ENCODE assay signal across 8 cellular contexts in the genomic region with DNA sequence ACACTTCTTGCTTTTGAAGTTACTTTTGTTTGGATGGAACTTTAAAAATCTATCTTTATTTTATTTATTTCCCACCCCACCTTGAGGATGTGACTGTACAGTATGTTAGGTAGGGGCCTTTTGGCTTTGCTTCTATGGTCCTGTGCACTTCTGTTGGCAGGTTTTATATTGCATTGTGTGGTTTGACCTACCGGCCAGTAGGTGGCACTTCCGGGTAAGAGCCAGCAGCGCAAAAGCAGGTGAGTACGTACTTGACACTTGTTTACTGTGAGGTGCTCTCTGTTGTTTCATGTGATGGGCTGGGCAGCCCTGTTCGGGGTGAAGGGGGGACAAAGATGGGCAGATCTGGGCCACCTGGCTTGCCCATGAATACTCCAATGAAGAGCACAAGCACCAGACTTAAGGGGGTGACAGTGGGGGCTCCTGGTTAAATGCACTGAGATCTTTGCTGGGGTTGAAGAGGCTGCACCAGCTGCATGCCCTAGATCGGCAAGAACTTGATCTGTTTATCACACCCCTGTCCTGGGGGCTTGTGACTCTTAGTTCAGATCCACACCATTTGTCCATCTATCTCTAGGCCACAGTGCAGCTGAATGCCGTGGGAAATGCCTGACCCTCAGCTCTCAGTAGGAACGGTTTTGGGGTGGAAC.
A peak's percentile ranks its signal among the peaks of the same experiment; 100 is the strongest.
DNase-seq lines count a peak whose midpoint lies in the region; ATAC-seq and TF ChIP-seq lines count a peak whose summit lies in the region.

No MANE protein-coding gene starts in this region.

- no peaks in the 10 kb centered on the region for H3F3A ChIP-seq in PC-3 (ENCODE audit: low read length, unreplicated experiment)

- H3K27ac ChIP-seq in PC-3 (ENCODE audit: low read length) (no peak overlapping the region), sigmoid colon (no peak overlapping the region), gastrocnemius medialis (no peak overlapping the region)

- H3K9me3 Mint-ChIP-seq in activated T-helper 17 cell treated with anti-CD3 and anti-CD28 coated beads, Interleukin-2, amount 50 U/mL, for 72 hours = peaks cover 25% of the 10 kb centered on the region

- no peak overlapping the region for H3K4me3 Mint-ChIP-seq in activated T-helper 17 cell treated with anti-CD3 and anti-CD28 coated beads, Interleukin-2, amount 50 U/mL, for 72 hours

- no peaks in the 10 kb centered on the region for H3K9me2 ChIP-seq in PC-3 (replicated peaks; ENCODE audit: low read length)

- H3K36me3 ChIP-seq in PC-3 (ENCODE audit: low read depth, low read length) (no peaks in the 10 kb centered on the region), sigmoid colon (no peaks in the 10 kb centered on the region), gastrocnemius medialis (no peaks in the 10 kb centered on the region)

- H3K9me3 ChIP-seq in PC-3 (ENCODE audit: low read length) (0 out of 2 replicates have a peak, but pooled peaks cover 6% of the 10 kb centered on the region), sigmoid colon (peaks cover 0 to 5% (median 2%) of the 10 kb centered on the region in 4 donors), gastrocnemius medialis (no peaks in the 10 kb centered on the region)

- WGBS in sigmoid colon, 2 donors = 39 to 52% methylated on average over 8 of the region's 8 CpGs

- no peaks in the 10 kb centered on the region for H3K36me3 Mint-ChIP-seq in activated T-helper 17 cell treated with anti-CD3 and anti-CD28 coated beads, Interleukin-2, amount 50 U/mL, for 72 hours (ENCODE audit: low read depth)

- POLR2A ChIA-PET in PC-3 (lab: Charles Lee; ENCODE audit: unreplicated experiment) = interaction anchor here (0.5 kb wide), 1 partner anchor 615 kb away, joined by 5 read pairs; no protein-coding TSS in a partner anchor

- H3K27me3 ChIP-seq in PC-3 (ENCODE audit: low read length) (no peaks in the 10 kb centered on the region), sigmoid colon (no peaks in the 10 kb centered on the region), gastrocnemius medialis (no peaks in the 10 kb centered on the region)

- TF ChIP-seq POLR2A in sigmoid colon (IDR thresholded peaks at IDR 0.05) (no peak), gastrocnemius medialis (IDR thresholded peaks at IDR 0.05) (no peak)

- no peaks in the 10 kb centered on the region for H3K4me1 ChIP-seq in PC-3 (ENCODE audit: insufficient read depth, low read length)
- no peaks in the 10 kb centered on the region for H3K4me1 ChIP-seq in sigmoid colon
- no peaks in the 10 kb centered on the region for H3K4me1 ChIP-seq in gastrocnemius medialis

- no peak overlapping the region for H2AFZ ChIP-seq in PC-3 (ENCODE audit: low read length)

- TF ChIP-seq EP300 in sigmoid colon (IDR thresholded peaks at IDR 0.05) = no peak

- CTCF ChIA-PET in PC-3 (lab: Charles Lee) = no interaction called here

- H4K20me1 ChIP-seq in PC-3 (ENCODE audit: low read length) = no peaks in the 10 kb centered on the region

- DNase-seq in AG09319 (ENCODE audit: extremely low read depth, low read depth) (no peak), PC-3 (peak; percentile 59), iPS DF 19.7 (ENCODE audit: low read depth, low spot score) (peak; percentile 40), sigmoid colon (no peak), gastrocnemius medialis (no peak)

- in situ Hi-C loops in gastrocnemius medialis (cut with MboI; ENCODE audit: low sequenced_read_pairs in 4 of 4) = no loop called here

- no peak overlapping the region for H3K9ac ChIP-seq in PC-3 (ENCODE audit: low read length)

- no peaks in the 10 kb centered on the region for H3K79me2 ChIP-seq in PC-3 (ENCODE audit: low read length)

- intact Hi-C loops in PC-3 (cut with micrococcal nuclease) = no loop called here
- intact Hi-C loops in sigmoid colon (cut with DNase I) = no loop called here
- intact Hi-C loops in gastrocnemius medialis (cut with DNase I; ENCODE audit: low total_unique reads) = no loop called here

- H3K4me2 ChIP-seq in PC-3 (ENCODE audit: low read length) = no peak overlapping the region; the same call in 1 of the 2 replicates

- H3K4me3 ChIP-seq in PC-3 (ENCODE audit: low read length) (no peak overlapping the region), sigmoid colon (no peak overlapping the region), gastrocnemius medialis (no peak overlapping the region)

- H3K4me1 Mint-ChIP-seq in activated T-helper 17 cell treated with anti-CD3 and anti-CD28 coated beads, Interleukin-2, amount 50 U/mL, for 72 hours = no peaks in the 10 kb centered on the region

- BruUV-seq in PC-3 (replicated peaks; lab: Mats Ljungman, UMichigan) = no TSS peak

- TF ChIP-seq CTCF in AG09319 (IDR thresholded peaks at IDR 0.05; ENCODE audit: low read depth, low read length) (peak; percentile 29), PC-3 (conservative IDR thresholded peaks at IDR 0.05; ENCODE audit: low read depth, low read length) (peak; percentile 73), sigmoid colon (IDR thresholded peaks at IDR 0.05) (no peak), gastrocnemius medialis (IDR thresholded peaks at IDR 0.05 in 4 of 5, conservative IDR thresholded peaks at IDR 0.05 in 1 of 5) (no peak)

- H3K27me3 Mint-ChIP-seq in activated T-helper 17 cell treated with anti-CD3 and anti-CD28 coated beads, Interleukin-2, amount 50 U/mL, for 72 hours = no peaks in the 10 kb centered on the region

- ATAC-seq in GM18909 (IDR thresholded peaks at IDR 0.05; ENCODE audit: poor library complexity, unreplicated experiment) (peak; percentile 94), HG03103 (IDR thresholded peaks at IDR 0.05; ENCODE audit: low read depth, unreplicated experiment) (peak; percentile 94), PC-3 (peak; percentile 89), gastrocnemius medialis (no peak)
- no peak for ATAC-seq in activated T-helper 17 cell treated with anti-CD3 and anti-CD28 coated beads, Interleukin-2, amount 50 U/mL, for 72 hours (replicated peaks)

- no peak overlapping the region for H3K27ac Mint-ChIP-seq in activated T-helper 17 cell treated with anti-CD3 and anti-CD28 coated beads, Interleukin-2, amount 50 U/mL, for 72 hours

Comparison
In these comparisons a context has a peak if more than half of its experiments do, and no peak if none do; other contexts are left out.
1. DNase-seq: peak in PC-3 (single experiment) and iPS DF 19.7 (single experiment); none in AG09319 (single experiment), sigmoid colon (single experiment) and gastrocnemius medialis (0 of 2).
2. CTCF ChIP-seq: peak in AG09319 (single experiment) and PC-3 (single experiment); none in sigmoid colon (0 of 4) and gastrocnemius medialis (0 of 5).
3. ATAC-seq: peak in GM18909 (single experiment), HG03103 (single experiment) and PC-3 (single experiment); none in gastrocnemius medialis (0 of 2) and activated T-helper 17 cell treated with anti-CD3 and anti-CD28 coated beads, Interleukin-2, amount 50 U/mL, for 72 hours (single experiment).